In genomic region chr5:145587308-145588071, GRCh38 we compare ENCODE assay signal across 11 cellular contexts.
DNase-seq lines count a peak whose midpoint lies in the region; ATAC-seq, FAIRE-seq and TF ChIP-seq lines count a peak whose summit lies in the region.
"Had no signal": no experiment of that assay in that cellular context is flagged by ENCODE, and none has a peak within 500 bp of the region (broad histone marks: within the 10 kb centered on the region; RNA-seq: fewer than 3 reads in every experiment).

No MANE protein-coding gene starts in this region.

- no peak for TF ChIP-seq POLR2A in IMR-90 (IDR thresholded peaks at IDR 0.05; ENCODE audit: low read depth, low read length)

- no peak for FAIRE-seq in bronchial epithelial cell (lab: Jason Lieb, UNC)

- peaks cover 3% of the 10 kb centered on the region for H3K9me1 ChIP-seq in IMR-90 (ENCODE audit: insufficient read depth, low read length)

- no peaks in the 10 kb centered on the region for H4K20me1 ChIP-seq in IMR-90 (ENCODE audit: insufficient read depth, low read length)

- no peak overlapping the region for H2AK9ac ChIP-seq in IMR-90 (replicated peaks; ENCODE audit: low read depth, low read length, poor library complexity)

- peak; percentile 44 for DNase-seq in DMS53 (lab: John Stamatoyannopoulos, UW)
- peak; percentile 93 for DNase-seq in IMR-90
- DNase-seq in bronchial epithelial cell (ENCODE audit: low read depth) = peak; percentile 82
- DNase-seq in myocyte (ENCODE audit: low read depth) = peak; percentile 49
- no peak for DNase-seq in DMS79 (lab: John Stamatoyannopoulos, UW)
- DNase-seq in iPS-NIHi11 (ENCODE audit: low spot score) = no peak
- no peak for DNase-seq in activated CD8-positive, alpha-beta memory T cell treated with anti-CD3 and anti-CD28 coated beads for 24 hours
- DNase-seq: activated CD8-positive, alpha-beta memory T cell treated with anti-CD3 and anti-CD28 coated beads, Interleukin-2, amount 50 U/mL, for 4 hours; NCI-H2081 treated with DMSO at 0.1 percent for 48 hours had no signal

- peak; percentile 92 for ATAC-seq in IMR-90 (ENCODE audit: low read depth)
- ATAC-seq in GM19023 (IDR thresholded peaks at IDR 0.05; ENCODE audit: unreplicated experiment) = no peak

- 80% methylated on average over 2 of the region's 6 CpGs; no CpG with 5 or more reads in 1 of the 2 experiments for WGBS in IMR-90 (ENCODE audit: extremely low coverage in 2 of 2, insufficient read length in 1 of 2), 2 experiments

- CTCF ChIA-PET in IMR-90 (lab: Yijun Ruan, JAX) = no interaction called here

- in situ Hi-C loops in IMR-90 (cut with MboI; ENCODE audit: low sequenced_read_pairs) = no loop called here

- H3K27me3 ChIP-seq in IMR-90 (ENCODE audit: control insufficient read depth, insufficient read depth, low read length) (no peaks in the 10 kb centered on the region), bronchial epithelial cell (ENCODE audit: control insufficient read depth, insufficient read depth, low read length) (no peaks in the 10 kb centered on the region)

- H3K4me1 ChIP-seq in IMR-90 (ENCODE audit: control insufficient read depth, insufficient read depth, low read length) = peaks cover 6% of the 10 kb centered on the region

- peak overlapping the region; percentile 78 for H3K4me2 ChIP-seq in IMR-90 (ENCODE audit: low read depth, low read length)

- H2BK120ac ChIP-seq in IMR-90 (ENCODE audit: low read depth, low read length) = peak overlapping the region; percentile 86

- peak overlapping the region; percentile 67; the same call in 1 of the 2 replicates for H4K5ac ChIP-seq in IMR-90 (ENCODE audit: low read depth, low read length)

- H3K18ac ChIP-seq in IMR-90 (ENCODE audit: low read depth, low read length) = peak overlapping the region; percentile 92

- peak overlapping the region; percentile 21; the same call in 1 of the 2 replicates for H3K27ac ChIP-seq in IMR-90 (ENCODE audit: insufficient read depth, low read length)
- H3K27ac ChIP-seq: epithelial cell of prostate had no signal

- H3K36me3 ChIP-seq in IMR-90 (ENCODE audit: control insufficient read depth, insufficient read depth, low read length) (no peaks in the 10 kb centered on the region), bronchial epithelial cell (ENCODE audit: control insufficient read depth, insufficient read depth, low read length) (no peaks in the 10 kb centered on the region)

- no peak overlapping the region for H3K9ac ChIP-seq in IMR-90 (ENCODE audit: low read depth, low read length)

- peak overlapping the region; percentile 51 to 53; a peak in 3 of 4 replicates for H4K8ac ChIP-seq in IMR-90 (ENCODE audit: low read depth in 2 of 2, low read length in 2 of 2)

- H3K14ac ChIP-seq in IMR-90 (replicated peaks; ENCODE audit: low read depth, low read length) = peak overlapping the region; percentile 59; the same call in 1 of the 2 replicates

- no peaks in the 10 kb centered on the region for H3K9me3 ChIP-seq in IMR-90 (ENCODE audit: control insufficient read depth, insufficient read depth, low read length)

- dilution Hi-C loops in IMR-90 (cut with HindIII; ENCODE audit: low sequenced_read_pairs, unreplicated experiment) = no loop called here

- H2BK20ac ChIP-seq in IMR-90 (ENCODE audit: low read depth, low read length) = peak overlapping the region; percentile 96

- H4K91ac ChIP-seq in IMR-90 (ENCODE audit: insufficient read depth, low read depth, low read length) = peak overlapping the region; percentile 63

- intact Hi-C loops in IMR-90 (cut with micrococcal nuclease) = loop anchor here (5.0 kb wide), 1 partner anchor 105 kb away; no protein-coding TSS in a partner anchor

- TF ChIP-seq CTCF in IMR-90 (conservative IDR thresholded peaks at IDR 0.05; ENCODE audit: low read depth, low read length) (no peak), bronchial epithelial cell (IDR thresholded peaks at IDR 0.05; ENCODE audit: insufficient read depth, low read length, severe bottlenecking) (no peak)

- H2AK5ac ChIP-seq in IMR-90 (ENCODE audit: low read depth, low read length) = peak overlapping the region; percentile 7; the same call in 1 of the 2 replicates

- H3K79me1 ChIP-seq in IMR-90 (ENCODE audit: low read depth in 1 of 2, low read length in 2 of 2) = no peaks in the 10 kb centered on the region

- peak overlapping the region; percentile 33; the same call in 1 of the 2 replicates for H3K56ac ChIP-seq in IMR-90 (ENCODE audit: extremely low read depth, insufficient read depth, low read length)

- no peak for TF ChIP-seq RAD21 in IMR-90 (IDR thresholded peaks at IDR 0.05; ENCODE audit: low read length)

- peak overlapping the region; percentile 88 for H3K4ac ChIP-seq in IMR-90 (ENCODE audit: low read depth, low read length)

- BruUV-seq in IMR-90 (replicated peaks; lab: Mats Ljungman, UMichigan) = no TSS peak

- H3K4me3 ChIP-seq in IMR-90 (ENCODE audit: insufficient read depth, low read depth, low read length) = no peak overlapping the region
- no peak overlapping the region for H3K4me3 ChIP-seq in bronchial epithelial cell (ENCODE audit: low read depth, low read length)

- H2AFZ ChIP-seq in IMR-90 (replicated peaks; ENCODE audit: low read length, poor library complexity) = peak overlapping the region; percentile 15

- H2BK15ac ChIP-seq in IMR-90 (ENCODE audit: low read depth, low read length) = peak overlapping the region; percentile 80; the same call in 2 of the 3 replicates

- H2BK5ac ChIP-seq in IMR-90 (ENCODE audit: low read depth, low read length, poor library complexity, severe bottlenecking) = peak overlapping the region; percentile 85

- peak overlapping the region; percentile 44; the same call in 1 of the 2 replicates for H3K23ac ChIP-seq in IMR-90 (ENCODE audit: low read depth, low read length)

- POLR2A ChIA-PET in IMR-90 (lab: Charles Lee; ENCODE audit: unreplicated experiment) = interaction anchor here (0.6 kb wide), 1 partner anchor 18 kb away, joined by 8 read pairs; no protein-coding TSS in a partner anchor

TF ChIP-seq in IMR-90, 13 proteins besides CTCF, POLR2A, EP300 and RAD21:
- TF ChIP-seq MAFK (IDR thresholded peaks at IDR 0.05; ENCODE audit: low read depth, low read length) (peak; percentile 74), MXI1 (IDR thresholded peaks at IDR 0.05; ENCODE audit: borderline replicate concordance, low read depth, low read length) (no peak), SMC3 (IDR thresholded peaks at IDR 0.05; ENCODE audit: low read depth, low read length) (no peak), FOS (IDR thresholded peaks at IDR 0.05; ENCODE audit: low read depth, low read length) (peak; percentile 83), NFE2L2 (IDR thresholded peaks at IDR 0.05; ENCODE audit: low read depth, low read length) (peak; percentile 79), BHLHE40 (IDR thresholded peaks at IDR 0.05; ENCODE audit: low read depth, low read length) (no peak; the same call in 1 of the 2 replicates), CEBPB (IDR thresholded peaks at IDR 0.05; ENCODE audit: low read depth, low read length) (peak; percentile 59)

Comparison
In these comparisons a context has a peak if more than half of its experiments do, and no peak if none do; other contexts are left out.
1. DNase-seq: peak in DMS53 (single experiment), IMR-90 (single experiment), bronchial epithelial cell (single experiment) and myocyte (single experiment); none in DMS79 (single experiment), iPS-NIHi11 (single experiment) and activated CD8-positive, alpha-beta memory T cell treated with anti-CD3 and anti-CD28 coated beads for 24 hours (single experiment).